In the genomic region with DNA sequence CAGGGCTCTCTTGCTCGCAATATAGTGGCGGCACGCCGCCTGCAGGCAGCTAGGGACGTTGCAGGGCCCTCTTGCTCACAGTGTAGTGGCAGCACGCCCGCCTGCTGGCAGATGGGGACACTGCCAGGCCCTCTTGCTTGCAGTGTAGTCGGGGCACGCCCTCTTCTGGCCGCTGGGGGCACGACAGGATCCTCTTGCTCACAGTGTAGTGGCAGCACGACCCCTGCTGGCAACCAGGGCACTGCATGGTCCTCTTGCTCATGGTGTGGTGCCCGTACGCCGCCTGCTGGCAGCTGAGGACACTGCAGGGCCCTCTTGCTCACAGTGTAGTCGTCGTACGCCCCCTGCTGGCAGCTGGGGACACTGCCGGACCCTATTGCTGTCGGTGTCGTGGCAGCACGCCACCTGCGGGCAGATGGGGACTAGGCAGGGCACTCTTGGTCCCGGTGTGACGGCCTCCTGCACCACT, we compare ENCODE assay signal across 10 cellular contexts. TPM values are rescaled to one million over a fixed set of nuclear protein-coding genes. Genes with fewer than 3 reads are reported as not detected.
DNase-seq lines count a peak whose midpoint lies in the region; ATAC-seq and TF ChIP-seq lines count a peak whose summit lies in the region.
"Not testable (repeated sequence)": the region's sequence is repeated elsewhere in the genome, so short reads cannot be mapped to it uniquely, and the experiment has no call there.
"Had no signal": no experiment of that assay in that cellular context is flagged by ENCODE, and none has a peak within 500 bp of the region (broad histone marks: within the 10 kb centered on the region; RNA-seq: fewer than 3 reads in every experiment).

No MANE protein-coding gene starts in this region.

- not testable (repeated sequence) for H3K27ac Mint-ChIP-seq in CD14-positive monocyte; activated naive CD8-positive, alpha-beta T cell treated with anti-CD3 and anti-CD28 coated beads, Interleukin-2, amount 10 ng/mL, durations not matched to agents 7 days and 5 days

- intact Hi-C loops in CD14-positive monocyte (cut with micrococcal nuclease); right cardiac atrium (cut with DNase I): not testable (repeated sequence)

- not testable (repeated sequence) for H3K27ac ChIP-seq in right cardiac atrium (ENCODE audit: low read length); smooth muscle cell (ENCODE audit: low read depth)

- not testable (repeated sequence) for H3K79me2 ChIP-seq in smooth muscle cell (ENCODE audit: low read depth)

- POLR2A ChIA-PET in activated naive CD8-positive, alpha-beta T cell treated with anti-CD3 and anti-CD28 coated beads, Interleukin-2, amount 10 ng/mL, durations not matched to agents 7 days and 5 days (lab: Charles Lee) = not testable (repeated sequence)

- DNase-seq in CD14-positive monocyte (ENCODE audit: low spot score) = peak; percentile 47
- DNase-seq in activated CD4-positive, alpha-beta T cell treated with anti-CD3 and anti-CD28 coated beads for 1 hour = peak; percentile 18
- peak; percentile 41 for DNase-seq in activated naive CD8-positive, alpha-beta T cell treated with anti-CD3 and anti-CD28 coated beads, Interleukin-2, amount 10 ng/mL, durations not matched to agents 7 days and 5 days
- peak; percentile 46 to 68 (median 68) for DNase-seq in right cardiac atrium
- not testable (repeated sequence) for DNase-seq in smooth muscle cell (lab: John Stamatoyannopoulos, UW; ENCODE audit: unreplicated experiment)

- not testable (repeated sequence) for H3K4me1 Mint-ChIP-seq in CD14-positive monocyte; activated naive CD8-positive, alpha-beta T cell treated with anti-CD3 and anti-CD28 coated beads, Interleukin-2, amount 10 ng/mL, durations not matched to agents 7 days and 5 days

- not testable (repeated sequence) for H3K4me3 Mint-ChIP-seq in CD14-positive monocyte; activated naive CD8-positive, alpha-beta T cell treated with anti-CD3 and anti-CD28 coated beads, Interleukin-2, amount 10 ng/mL, durations not matched to agents 7 days and 5 days

- not testable (repeated sequence) for H2AFZ ChIP-seq in smooth muscle cell (ENCODE audit: low read depth)

- not testable (repeated sequence) for H3K9ac ChIP-seq in smooth muscle cell (ENCODE audit: low read depth)

- H3K4me1 ChIP-seq in right cardiac atrium (ENCODE audit: control insufficient read depth, insufficient read depth, low read length); smooth muscle cell (ENCODE audit: low read depth): not testable (repeated sequence)

- H3K4me3 ChIP-seq in right cardiac atrium (ENCODE audit: low read length); smooth muscle cell: not testable (repeated sequence)

- 68% methylated on average over 10 of the region's 25 CpGs for whole genome bisulfite sequencing in right cardiac atrium
- WGBS in smooth muscle cell (ENCODE audit: low lambda C conversion rate) = 81% methylated on average over 12 of the region's 25 CpGs

- H3F3A ChIP-seq in smooth muscle cell (ENCODE audit: low read depth) = not testable (repeated sequence)

- not testable (repeated sequence) for H3K27me3 ChIP-seq in right cardiac atrium (ENCODE audit: control insufficient read depth, insufficient read depth); smooth muscle cell (ENCODE audit: low read depth)

- H3K9me3 ChIP-seq in right cardiac atrium (ENCODE audit: control insufficient read depth, low read length); smooth muscle cell (replicated peaks; ENCODE audit: low read depth): not testable (repeated sequence)

- H4K20me1 ChIP-seq in smooth muscle cell (ENCODE audit: low read depth) = not testable (repeated sequence)

- H3K36me3 Mint-ChIP-seq in CD14-positive monocyte; activated naive CD8-positive, alpha-beta T cell treated with anti-CD3 and anti-CD28 coated beads, Interleukin-2, amount 10 ng/mL, durations not matched to agents 7 days and 5 days: not testable (repeated sequence)

- TF ChIP-seq CTCF in CD14-positive monocyte (IDR thresholded peaks at IDR 0.05) (peak; percentile 36), smooth muscle cell (IDR thresholded peaks at IDR 0.05; ENCODE audit: borderline replicate concordance, insufficient read depth, poor library complexity, severe bottlenecking) (peak; percentile 16)

- ATAC-seq in GM19351 (IDR thresholded peaks at IDR 0.05; ENCODE audit: unreplicated experiment) (peak; percentile 83), HG02759 (IDR thresholded peaks at IDR 0.05; ENCODE audit: unreplicated experiment) (peak; percentile 89), HG03460 (IDR thresholded peaks at IDR 0.05; ENCODE audit: unreplicated experiment) (peak; percentile 67), right cardiac atrium (peak; percentile 60 to 80)
- peak; percentile 57 for ATAC-seq in activated naive CD8-positive, alpha-beta T cell treated with anti-CD3 and anti-CD28 coated beads, Interleukin-2, amount 10 ng/mL, durations not matched to agents 7 days and 5 days (ENCODE audit: low read depth)

- H3K9me3 Mint-ChIP-seq in CD14-positive monocyte; activated naive CD8-positive, alpha-beta T cell treated with anti-CD3 and anti-CD28 coated beads, Interleukin-2, amount 10 ng/mL, durations not matched to agents 7 days and 5 days: not testable (repeated sequence)

- H3K27me3 Mint-ChIP-seq in CD14-positive monocyte (ENCODE audit: low read depth in 3 of 3) = peaks cover 5 to 12% (median 6%) of the 10 kb centered on the region in 3 donors
- H3K27me3 Mint-ChIP-seq in activated naive CD8-positive, alpha-beta T cell treated with anti-CD3 and anti-CD28 coated beads, Interleukin-2, amount 10 ng/mL, durations not matched to agents 7 days and 5 days = not testable (repeated sequence)

- H3K36me3 ChIP-seq in smooth muscle cell (ENCODE audit: low read depth) = not testable (repeated sequence)

- not testable (repeated sequence) for H3K4me2 ChIP-seq in smooth muscle cell

RNA-seq across cellular contexts. Expression of gene SCGB1C1, which starts 3.0 kb away (rescaled TPM):
- polyA plus RNA-seq in CD14-positive monocyte = not detected
- total RNA-seq in activated naive CD8-positive, alpha-beta T cell treated with anti-CD3 and anti-CD28 coated beads, Interleukin-2, amount 10 ng/mL, durations not matched to agents 7 days and 5 days = not detected
- not detected for total RNA-seq in right cardiac atrium
- polyA plus RNA-seq in right cardiac atrium = not detected
- total RNA-seq in smooth muscle cell = not detected in 2 replicates
- not detected in 2 replicates for polyA plus RNA-seq in smooth muscle cell
- total RNA-seq: astrocyte, subcutaneous adipose tissue had no signal

RNA-seq across cellular contexts. Expression of gene BET1L, which starts 17.3 kb away (rescaled TPM):
- polyA plus RNA-seq in CD14-positive monocyte = 10 to 100 TPM in 1 of 2 donors, 1 to 10 TPM in 1; 9.5 to 29.3 TPM
- 10 to 100 TPM; 56.9 to 61.9 TPM for total RNA-seq in activated naive CD8-positive, alpha-beta T cell treated with anti-CD3 and anti-CD28 coated beads, Interleukin-2, amount 10 ng/mL, durations not matched to agents 7 days and 5 days
- total RNA-seq in right cardiac atrium = 10 to 100 TPM; 27.1 to 39.9 (median 35.5) TPM
- 20.9 TPM for polyA plus RNA-seq in right cardiac atrium
- total RNA-seq in smooth muscle cell = 31.3 and 40.5 TPM in 2 replicates
- 92.5 and 97.4 TPM in 2 replicates for polyA plus RNA-seq in smooth muscle cell

RNA-seq across cellular contexts. Expression of gene RIC8A, which starts 17.6 kb away (rescaled TPM):
- polyA plus RNA-seq in CD14-positive monocyte (10 to 100 TPM; 51.1 to 56.5 TPM), right cardiac atrium (42.4 TPM), smooth muscle cell (120 and 121 TPM in 2 replicates)
- total RNA-seq in activated naive CD8-positive, alpha-beta T cell treated with anti-CD3 and anti-CD28 coated beads, Interleukin-2, amount 10 ng/mL, durations not matched to agents 7 days and 5 days = 100 to 1,000 TPM; 102 to 111 TPM
- total RNA-seq in right cardiac atrium (10 to 100 TPM; 52.4 to 80.6 (median 58.5) TPM), smooth muscle cell (71.2 and 118 TPM in 2 replicates)

RNA-seq across cellular contexts. Expression of gene SIRT3, which starts 46.3 kb away (rescaled TPM):
- 1 to 10 TPM; 4.3 TPM for polyA plus RNA-seq in CD14-positive monocyte
- 10 to 100 TPM; 24.3 to 25.2 TPM for total RNA-seq in activated naive CD8-positive, alpha-beta T cell treated with anti-CD3 and anti-CD28 coated beads, Interleukin-2, amount 10 ng/mL, durations not matched to agents 7 days and 5 days
- 10 to 100 TPM; 18.5 to 32.5 (median 27.1) TPM for total RNA-seq in right cardiac atrium
- polyA plus RNA-seq in right cardiac atrium = 23.9 TPM
- 10.8 and 13.0 TPM in 2 replicates for total RNA-seq in smooth muscle cell
- 19.8 and 22.6 TPM in 2 replicates for polyA plus RNA-seq in smooth muscle cell

RNA-seq across cellular contexts. Expression of gene PSMD13, which starts 46.9 kb away (rescaled TPM):
- polyA plus RNA-seq in CD14-positive monocyte = 100 to 1,000 TPM; 218 to 272 TPM
- 100 to 1,000 TPM; 130 to 131 TPM for total RNA-seq in activated naive CD8-positive, alpha-beta T cell treated with anti-CD3 and anti-CD28 coated beads, Interleukin-2, amount 10 ng/mL, durations not matched to agents 7 days and 5 days
- total RNA-seq in right cardiac atrium = 10 to 100 TPM; 76.8 to 92.9 (median 85.9) TPM
- 106 TPM for polyA plus RNA-seq in right cardiac atrium
- 77.4 and 79.2 TPM in 2 replicates for total RNA-seq in smooth muscle cell
- polyA plus RNA-seq in smooth muscle cell = 173 and 200 TPM in 2 replicates
